Comparison of ENCODE assay signal across 19 cellular contexts in the genomic region with DNA sequence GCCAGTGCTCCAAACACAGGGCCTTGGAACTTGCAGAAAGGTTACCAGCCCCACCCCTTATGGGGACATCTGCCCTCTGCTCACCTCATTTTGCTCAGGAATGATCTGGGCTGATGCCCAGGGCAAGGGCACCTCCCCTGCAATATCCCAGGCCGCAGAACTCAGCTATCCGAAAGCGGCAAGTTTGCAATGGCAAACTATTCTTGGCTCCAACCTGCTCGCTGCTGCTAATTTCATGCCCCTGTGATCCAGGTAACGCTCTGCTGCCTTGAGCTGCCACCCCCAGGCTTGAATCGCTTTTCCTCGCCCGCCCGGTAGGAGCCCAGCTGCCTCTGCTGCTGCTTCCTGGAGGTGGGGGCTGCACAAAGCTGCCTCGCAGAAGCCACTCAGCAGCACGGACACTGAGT.
DNase-seq lines count a peak whose midpoint lies in the region; ATAC-seq, FAIRE-seq and TF ChIP-seq lines count a peak whose summit lies in the region.
"Had no signal": no experiment of that assay in that cellular context is flagged by ENCODE, and none has a peak within 500 bp of the region (broad histone marks: within the 10 kb centered on the region; RNA-seq: fewer than 3 reads in every experiment).

No MANE protein-coding gene starts in this region.

- H3K36me3 Mint-ChIP-seq in nephron progenitor cell (ENCODE audit: low read depth), result no peaks in the 10 kb centered on the region

- no peak for TF ChIP-seq CTCF in nephron progenitor cell (IDR thresholded peaks at IDR 0.05)

- peaks cover 92% of the 10 kb centered on the region for H3K4me1 Mint-ChIP-seq in nephron progenitor cell
- H3K4me1 Mint-ChIP-seq: activated CD4-positive, alpha-beta memory T cell treated with anti-CD3 and anti-CD28 coated beads, Interleukin-2, amount 10 ng/mL, durations not matched to agents 7 days and 5 days had no signal

- FAIRE-seq in GM19239 (lab: Jason Lieb, UNC), result no peak

- peak overlapping the region; percentile 36 for H3K4me3 Mint-ChIP-seq in nephron progenitor cell
- H3K4me3 Mint-ChIP-seq: activated CD4-positive, alpha-beta memory T cell treated with anti-CD3 and anti-CD28 coated beads, Interleukin-2, amount 10 ng/mL, durations not matched to agents 7 days and 5 days; CD4-positive, CD25-positive, alpha-beta regulatory T cell; stimulated activated memory B cell treated with anti-CD40 and anti-IgM and Interleukin-4, amounts not matched to agents 10 μg/mL and 1 μg/mL and 100 μg/mL, for 72 hours had no signal

- no peak for ATAC-seq in GM21737 (IDR thresholded peaks at IDR 0.05; ENCODE audit: unreplicated experiment)
- ATAC-seq: activated CD4-positive, CD25-positive, alpha-beta regulatory T cell treated with anti-CD3 and anti-CD28 coated beads, Interleukin-2, amount 50 U/mL, for 24 hours; psoas muscle; stimulated activated memory B cell treated with anti-CD40 and anti-IgM and Interleukin-4, amounts not matched to agents 10 μg/mL and 1 μg/mL and 100 μg/mL, for 72 hours had no signal

- no peaks in the 10 kb centered on the region for H3K9me3 Mint-ChIP-seq in nephron progenitor cell
- H3K9me3 Mint-ChIP-seq: activated CD4-positive, alpha-beta memory T cell treated with anti-CD3 and anti-CD28 coated beads, Interleukin-2, amount 10 ng/mL, durations not matched to agents 7 days and 5 days; CD4-positive, CD25-positive, alpha-beta regulatory T cell; stimulated activated memory B cell treated with anti-CD40 and anti-IgM and Interleukin-4, amounts not matched to agents 10 μg/mL and 1 μg/mL and 100 μg/mL, for 72 hours had no signal

- no peaks in the 10 kb centered on the region for H3K27me3 Mint-ChIP-seq in nephron progenitor cell (ENCODE audit: low read depth, poor library complexity)
- H3K27me3 Mint-ChIP-seq: activated CD4-positive, alpha-beta memory T cell treated with anti-CD3 and anti-CD28 coated beads, Interleukin-2, amount 10 ng/mL, durations not matched to agents 7 days and 5 days; CD4-positive, CD25-positive, alpha-beta regulatory T cell; stimulated activated memory B cell treated with anti-CD40 and anti-IgM and Interleukin-4, amounts not matched to agents 10 μg/mL and 1 μg/mL and 100 μg/mL, for 72 hours had no signal

- H3K27ac Mint-ChIP-seq in nephron progenitor cell, result no peak overlapping the region
- H3K27ac Mint-ChIP-seq: activated CD4-positive, alpha-beta memory T cell treated with anti-CD3 and anti-CD28 coated beads, Interleukin-2, amount 10 ng/mL, durations not matched to agents 7 days and 5 days; stimulated activated memory B cell treated with anti-CD40 and anti-IgM and Interleukin-4, amounts not matched to agents 10 μg/mL and 1 μg/mL and 100 μg/mL, for 72 hours had no signal

- DNase-seq in DMS79 (lab: John Stamatoyannopoulos, UW) (peak; percentile 37), NCI-H2171 treated with DMSO at 0.1 percent for 48 hours (lab: John Stamatoyannopoulos, UW) (peak; percentile 78), iPS-NIHi11 (ENCODE audit: low spot score) (peak; percentile 37), nephron progenitor cell (peak; percentile 54), GM19239 (ENCODE audit: insufficient read length, low spot score) (no peak), OCI-M1 (lab: John Stamatoyannopoulos, UW) (no peak)
- no peak for DNase-seq in stimulated activated CD4-positive, alpha-beta T cell treated with anti-CD3 and anti-CD28 coated beads, Interleukin-2, amount 100 ng/mL, for 24 hours
- DNase-seq: activated CD4-positive, alpha-beta memory T cell treated with anti-CD3 and anti-CD28 coated beads, Interleukin-2, amount 10 ng/mL, durations not matched to agents 7 days and 5 days; activated gamma-delta T cell; adrenal gland; CD4-positive, CD25-positive, alpha-beta regulatory T cell; NCI-H1105; NCI-H2081 treated with DMSO at 0.1 percent for 48 hours; NCI-H69; psoas muscle; SW 1271 had no signal

Comparison
In these comparisons a context has a peak if more than half of its experiments do, and no peak if none do; other contexts are left out.
1. DNase-seq: peak in DMS79 (single experiment), NCI-H2171 treated with DMSO at 0.1 percent for 48 hours (single experiment), iPS-NIHi11 (single experiment) and nephron progenitor cell (single experiment); none in GM19239 (single experiment), OCI-M1 (single experiment) and stimulated activated CD4-positive, alpha-beta T cell treated with anti-CD3 and anti-CD28 coated beads, Interleukin-2, amount 100 ng/mL, for 24 hours (0 of 2).